In genomic region chr12:6145584-6145983, GRCh38 we compare ENCODE assay signal across 21 cellular contexts. TPM values are rescaled to one million over a fixed set of nuclear protein-coding genes. Genes with fewer than 3 reads are reported as not detected.
A peak's percentile ranks its signal among the peaks of the same experiment; 100 is the strongest.
DNase-seq lines count a peak whose midpoint lies in the region; ATAC-seq and TF ChIP-seq lines count a peak whose summit lies in the region.
"Had no signal": no experiment of that assay in that cellular context is flagged by ENCODE, and none has a peak within 500 bp of the region (broad histone marks: within the 10 kb centered on the region; RNA-seq: fewer than 3 reads in every experiment).

No MANE protein-coding gene starts in this region.

- POLR2A ChIA-PET in activated CD8-positive, alpha-beta T cell treated with anti-CD3 and anti-CD28 coated beads, Interleukin-2, amount 10 ng/mL, durations not matched to agents 7 days and 5 days (lab: Charles Lee), result no interaction called here
- POLR2A ChIA-PET in activated CD8-positive, alpha-beta T cell treated with anti-CD3 and anti-CD28 coated beads for 36 hours (lab: Charles Lee), result interaction anchor here (0.7 kb wide), 1 partner anchor 159 kb away, joined by 3 read pairs; no protein-coding TSS in a partner anchor

- H3K27ac ChIP-seq in spleen, result peak overlapping the region in 6 of 8 donors; percentile 41 to 72 (median 48)
- H3K27ac ChIP-seq: A549 had no signal

- peak overlapping the region; percentile 2 for H3K4me3 Mint-ChIP-seq in activated CD8-positive, alpha-beta T cell treated with anti-CD3 and anti-CD28 coated beads, Interleukin-2, amount 10 ng/mL, durations not matched to agents 7 days and 5 days
- no peak overlapping the region for H3K4me3 Mint-ChIP-seq in activated CD8-positive, alpha-beta T cell treated with anti-CD3 and anti-CD28 coated beads for 36 hours

- H3K27me3 Mint-ChIP-seq in activated CD8-positive, alpha-beta T cell treated with anti-CD3 and anti-CD28 coated beads, Interleukin-2, amount 10 ng/mL, durations not matched to agents 7 days and 5 days (ENCODE audit: low read depth), result no peaks in the 10 kb centered on the region
- no peaks in the 10 kb centered on the region for H3K27me3 Mint-ChIP-seq in activated CD8-positive, alpha-beta T cell treated with anti-CD3 and anti-CD28 coated beads for 36 hours

- no peak for ATAC-seq in activated CD8-positive, alpha-beta T cell treated with anti-CD3 and anti-CD28 coated beads, Interleukin-2, amount 10 ng/mL, durations not matched to agents 7 days and 5 days
- no peak for ATAC-seq in activated CD8-positive, alpha-beta T cell treated with anti-CD3 and anti-CD28 coated beads for 36 hours
- no peak for ATAC-seq in GM21717 (IDR thresholded peaks at IDR 0.05; ENCODE audit: unreplicated experiment)
- ATAC-seq: A549 had no signal

- no peak for TF ChIP-seq POLR2A in spleen (IDR thresholded peaks at IDR 0.05)

- 29 to 44% (median 30%) methylated on average over 4 of the region's 4 CpGs for WGBS in spleen, 5 donors

- H3K36me3 ChIP-seq in spleen (no peaks in the 10 kb centered on the region), BE2C (no peaks in the 10 kb centered on the region)
- H3K36me3 ChIP-seq: tibial nerve had no signal

- peaks cover 6% of the 10 kb centered on the region for H3K9me3 Mint-ChIP-seq in activated CD8-positive, alpha-beta T cell treated with anti-CD3 and anti-CD28 coated beads, Interleukin-2, amount 10 ng/mL, durations not matched to agents 7 days and 5 days (ENCODE audit: insufficient read depth)
- H3K9me3 Mint-ChIP-seq in activated CD8-positive, alpha-beta T cell treated with anti-CD3 and anti-CD28 coated beads for 36 hours, result no peaks in the 10 kb centered on the region

- H3K27me3 ChIP-seq in spleen (replicated peaks in 1 of 7) (no peaks in the 10 kb centered on the region), BE2C (no peaks in the 10 kb centered on the region)
- H3K27me3 ChIP-seq: tibial nerve had no signal

- H3K4me1 ChIP-seq in spleen, result peaks cover 0 to 42% (median 17%) of the 10 kb centered on the region in 6 donors
- H3K4me1 ChIP-seq in BE2C, result peaks cover 5% of the 10 kb centered on the region
- H3K4me1 ChIP-seq: A549 had no signal

- peak overlapping the region; percentile 53 for H3K27ac Mint-ChIP-seq in activated CD8-positive, alpha-beta T cell treated with anti-CD3 and anti-CD28 coated beads, Interleukin-2, amount 10 ng/mL, durations not matched to agents 7 days and 5 days
- no peak overlapping the region for H3K27ac Mint-ChIP-seq in activated CD8-positive, alpha-beta T cell treated with anti-CD3 and anti-CD28 coated beads for 36 hours

- H3K9me3 ChIP-seq in spleen (no peaks in the 10 kb centered on the region), BE2C (no peaks in the 10 kb centered on the region; the same call in none of the 2 replicates)
- H3K9me3 ChIP-seq: A549, tibial nerve had no signal

- CTCF ChIA-PET in activated CD8-positive, alpha-beta T cell treated with anti-CD3 and anti-CD28 coated beads, Interleukin-2, amount 10 ng/mL, durations not matched to agents 7 days and 5 days (lab: Charles Lee), result interaction anchor here (1.6 kb wide), 1 partner anchor 50 kb away, joined by 6 read pairs; no protein-coding TSS in a partner anchor
- CTCF ChIA-PET in activated CD8-positive, alpha-beta T cell treated with anti-CD3 and anti-CD28 coated beads for 36 hours (lab: Charles Lee), result interaction anchor here (1.1 kb wide), 1 partner anchor 133 kb away, joined by 3 read pairs; no protein-coding TSS in a partner anchor

- H3K4me3 ChIP-seq in spleen (no peak overlapping the region), BE2C (ENCODE audit: low read depth, low read length) (no peak overlapping the region)
- H3K4me3 ChIP-seq: A549, skin epidermis, tibial nerve had no signal

- TF ChIP-seq CTCF in activated CD8-positive, alpha-beta T cell treated with anti-CD3 and anti-CD28 coated beads for 36 hours (IDR thresholded peaks at IDR 0.05), result no peak
- TF ChIP-seq CTCF in spleen (IDR thresholded peaks at IDR 0.05 in 8 of 11, conservative IDR thresholded peaks at IDR 0.05 in 3 of 11), result no peak
- no peak for TF ChIP-seq CTCF in BE2C (IDR thresholded peaks at IDR 0.05; ENCODE audit: low read depth, low read length)

- H3K36me3 Mint-ChIP-seq in activated CD8-positive, alpha-beta T cell treated with anti-CD3 and anti-CD28 coated beads, Interleukin-2, amount 10 ng/mL, durations not matched to agents 7 days and 5 days (ENCODE audit: low read depth), result peaks cover 8% of the 10 kb centered on the region
- peaks cover 3% of the 10 kb centered on the region for H3K36me3 Mint-ChIP-seq in activated CD8-positive, alpha-beta T cell treated with anti-CD3 and anti-CD28 coated beads for 36 hours (ENCODE audit: low read depth)

- no peak for DNase-seq in activated CD8-positive, alpha-beta T cell treated with anti-CD3 and anti-CD28 coated beads, Interleukin-2, amount 10 ng/mL, durations not matched to agents 7 days and 5 days
- DNase-seq in activated CD8-positive, alpha-beta T cell treated with anti-CD3 and anti-CD28 coated beads for 36 hours, result no peak
- DNase-seq in NOMO-1 (lab: John Stamatoyannopoulos, UW; ENCODE audit: unreplicated experiment in 2 of 2) (peak; percentile 76 to 79), dermis blood vessel endothelial cell (peak; percentile 80), spleen (no peak), BE2C (no peak), NCI-H1092 (lab: John Stamatoyannopoulos, UW) (no peak)
- DNase-seq: activated CD4-positive, CD25-positive, alpha-beta regulatory T cell treated with anti-CD3 and anti-CD28 coated beads, Interleukin-2, amount 50 U/mL, for 72 hours; activated CD8-positive, alpha-beta memory T cell treated with anti-CD3 and anti-CD28 coated beads, Interleukin-2, amount 50 U/mL, for 48 hours; activated naive CD4-positive, alpha-beta T cell treated with anti-CD3 and anti-CD28 coated beads, Interleukin-2, amount 50 U/mL, for 16 hours; Caco-2; effector CD4-positive, alpha-beta T cell; hypothalamus; KG1; NCI-H1105 treated with DMSO at 0.1 percent for 48 hours; NCI-H748 treated with DMSO at 0.1 percent for 48 hours; T-helper 1 cell had no signal

- peaks cover 37% of the 10 kb centered on the region for H3K4me1 Mint-ChIP-seq in activated CD8-positive, alpha-beta T cell treated with anti-CD3 and anti-CD28 coated beads, Interleukin-2, amount 10 ng/mL, durations not matched to agents 7 days and 5 days (ENCODE audit: low read depth)
- peaks cover 33% of the 10 kb centered on the region for H3K4me1 Mint-ChIP-seq in activated CD8-positive, alpha-beta T cell treated with anti-CD3 and anti-CD28 coated beads for 36 hours (ENCODE audit: low read depth)

- intact Hi-C loops in activated CD8-positive, alpha-beta T cell treated with anti-CD3 and anti-CD28 coated beads for 36 hours (cut with micrococcal nuclease), result no loop called here
- intact Hi-C loops in spleen (cut with DNase I; ENCODE audit: low total_unique reads), result no loop called here

RNA-seq across cellular contexts. Expression of gene VWF, which starts 21.1 kb away (rescaled TPM):
- total RNA-seq in activated CD8-positive, alpha-beta T cell treated with anti-CD3 and anti-CD28 coated beads, Interleukin-2, amount 10 ng/mL, durations not matched to agents 7 days and 5 days, result not detected
- total RNA-seq in activated CD8-positive, alpha-beta T cell treated with anti-CD3 and anti-CD28 coated beads for 36 hours, result under 1 TPM; 0.11 to 0.13 TPM
- total RNA-seq in dermis blood vessel endothelial cell (3,052 and 3,683 TPM in 2 replicates), spleen (100 to 1,000 TPM; 272 to 957 (median 395) TPM)
- 10 to 100 TPM; 12.9 to 38.6 (median 15.5) TPM for polyA plus RNA-seq in spleen
- not detected for polyA plus RNA-seq in BE2C (2012; ENCODE audit: insufficient read depth, insufficient read length, low read depth)

RNA-seq across cellular contexts. Expression of gene CD9, which starts 54.6 kb away (rescaled TPM):
- total RNA-seq in activated CD8-positive, alpha-beta T cell treated with anti-CD3 and anti-CD28 coated beads, Interleukin-2, amount 10 ng/mL, durations not matched to agents 7 days and 5 days, result 10 to 100 TPM; 11.6 to 11.9 TPM
- total RNA-seq in activated CD8-positive, alpha-beta T cell treated with anti-CD3 and anti-CD28 coated beads for 36 hours, result 1 to 10 TPM; 9.1 to 9.2 TPM
- total RNA-seq in dermis blood vessel endothelial cell, result 517 and 1,153 TPM in 2 replicates
- 100 to 1,000 TPM in 1 of 7 donors, 10 to 100 TPM in 6; 50.0 to 113 (median 75.7) TPM for total RNA-seq in spleen
- polyA plus RNA-seq in spleen, result 10 to 100 TPM; 16.2 to 87.4 (median 50.6) TPM
- polyA plus RNA-seq in BE2C (2012; ENCODE audit: insufficient read depth, insufficient read length, low read depth), result 26.6 TPM

Comparison
In these comparisons a context has a peak if more than half of its experiments do, and no peak if none do; other contexts are left out.
1. DNase-seq: peak in NOMO-1 (2 of 2) and dermis blood vessel endothelial cell (single experiment); none in activated CD8-positive, alpha-beta T cell treated with anti-CD3 and anti-CD28 coated beads, Interleukin-2, amount 10 ng/mL, durations not matched to agents 7 days and 5 days (single experiment), activated CD8-positive, alpha-beta T cell treated with anti-CD3 and anti-CD28 coated beads for 36 hours (single experiment), spleen (single experiment), BE2C (single experiment) and NCI-H1092 (single experiment).
2. RNA of gene VWF, which starts 21.1 kb away (total RNA-seq): 3,052 to 3,683 TPM in dermis blood vessel endothelial cell and 272 to 957 TPM in spleen; 0.11 to 0.13 TPM in activated CD8-positive, alpha-beta T cell treated with anti-CD3 and anti-CD28 coated beads for 36 hours and not detected in activated CD8-positive, alpha-beta T cell treated with anti-CD3 and anti-CD28 coated beads, Interleukin-2, amount 10 ng/mL, durations not matched to agents 7 days and 5 days; every median in the first group is over 100 times any median in the second.